In genomic region chr9:73156593-73157187, GRCh38 we compare ENCODE assay signal across 1 cellular context.
A peak's percentile ranks its signal among the peaks of the same experiment; 100 is the strongest.
TF ChIP-seq lines count a peak whose summit lies in the region.

No MANE protein-coding gene starts in this region.

TF ChIP-seq in HepG2, 621 proteins besides CTCF, POLR2A, EP300 and RAD21:
- TF ChIP-seq HHEX (CRISPR knock-in tag; IDR thresholded peaks at IDR 0.05) (no peak), ZNF687 (CRISPR knock-in tag; IDR thresholded peaks at IDR 0.05) (no peak), ZNF878 (CRISPR knock-in tag; IDR thresholded peaks at IDR 0.05) (no peak), MATR3 (CRISPR knock-in tag; IDR thresholded peaks at IDR 0.05) (no peak), NFE2L2 (IDR thresholded peaks at IDR 0.05; ENCODE audit: low read length) (peak; percentile 41; the same call in 1 of the 2 replicates), MLLT10 (CRISPR knock-in tag; IDR thresholded peaks at IDR 0.05) (no peak)
